ENCODE assay signal across 15 cellular contexts in the genomic region with DNA sequence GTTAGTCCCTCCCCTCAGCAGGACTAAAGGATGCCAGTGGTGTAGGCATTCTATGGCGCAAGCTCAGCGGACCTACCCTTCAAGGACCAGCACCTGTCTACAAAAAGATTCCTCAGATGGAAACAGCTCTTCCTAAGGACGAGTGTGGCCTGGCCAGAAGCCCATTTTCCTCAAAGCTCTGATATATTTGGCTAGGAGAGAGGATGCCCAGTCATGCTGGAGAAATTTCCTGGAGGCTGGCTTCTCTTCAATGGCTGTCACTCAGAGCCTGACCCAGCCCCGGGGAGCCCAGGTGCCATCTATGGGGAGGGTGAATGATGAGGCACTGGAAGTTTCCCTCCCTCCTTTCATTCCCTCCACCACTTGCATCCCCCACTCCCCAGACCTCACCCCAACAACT.
DNase-seq lines count a peak whose midpoint lies in the region; ATAC-seq, FAIRE-seq and TF ChIP-seq lines count a peak whose summit lies in the region.
"Had no signal": no experiment of that assay in that cellular context is flagged by ENCODE, and none has a peak within 500 bp of the region (broad histone marks: within the 10 kb centered on the region; RNA-seq: fewer than 3 reads in every experiment).

No MANE protein-coding gene starts in this region.

- peaks cover 10% of the 10 kb centered on the region for H3K4me1 ChIP-seq in right cardiac atrium (ENCODE audit: control insufficient read depth, insufficient read depth, low read length)
- H3K4me1 ChIP-seq: A549 had no signal

- no peak overlapping the region for H3K4me3 ChIP-seq in MG63
- H3K4me3 ChIP-seq in right cardiac atrium (ENCODE audit: low read length) = no peak overlapping the region
- H3K4me3 ChIP-seq: A549 had no signal

- no peak for TF ChIP-seq POLR2A in GM12891 (IDR thresholded peaks at IDR 0.05; ENCODE audit: low read depth, low read length)

- intact Hi-C loops in right cardiac atrium (cut with DNase I) = loop anchor here in 1 of 4 donors (10.0 kb wide), 1 partner anchor 50 kb away; no protein-coding TSS in a partner anchor

- H3K27me3 ChIP-seq in MG63 (no peaks in the 10 kb centered on the region), right cardiac atrium (ENCODE audit: control insufficient read depth, insufficient read depth) (no peaks in the 10 kb centered on the region)

- no peak for FAIRE-seq in GM12891 (lab: Jason Lieb, UNC)
- FAIRE-seq: A549, small intestine had no signal

- ATAC-seq in right cardiac atrium = peak; percentile 82 to 93
- ATAC-seq: A549, left lobe of liver, T-cell had no signal

- 67% methylated on average over 4 of the region's 4 CpGs for WGBS in right cardiac atrium

- no peaks in the 10 kb centered on the region for H3K36me3 ChIP-seq in MG63

- H3K27ac ChIP-seq in right cardiac atrium (ENCODE audit: low read length) = no peak overlapping the region
- H3K27ac ChIP-seq: A549 had no signal

- H3K9me3 ChIP-seq in MG63 (no peaks in the 10 kb centered on the region), right cardiac atrium (ENCODE audit: control insufficient read depth, low read length) (no peaks in the 10 kb centered on the region)
- H3K9me3 ChIP-seq: A549 had no signal

- DNase-seq in A172 (ENCODE audit: low spot score) = peak; percentile 80
- peak; percentile 46 for DNase-seq in MG63
- peak; percentile 34 for DNase-seq in cerebellum (ENCODE audit: low spot score)
- DNase-seq in right cardiac atrium = peak; percentile 66 to 75 (median 67)
- no peak for DNase-seq in DMS 273 (lab: John Stamatoyannopoulos, UW; ENCODE audit: unreplicated experiment)
- no peak for DNase-seq in stimulated activated naive CD4-positive, alpha-beta T cell (lab: John Stamatoyannopoulos, UW)
- no peak for DNase-seq in GM12891 (ENCODE audit: insufficient read length, low spot score)
- no peak for DNase-seq in T1000 (lab: John Stamatoyannopoulos, UW)
- DNase-seq: activated T-cell treated with anti-CD3 and anti-CD28 coated beads, Interleukin-2, amount 50 U/mL, for 1 hour; effector CD8-positive, alpha-beta T cell; NCI-H2081 treated with DMSO at 0.1 percent for 48 hours; small intestine; T-cell had no signal

TF ChIP-seq in GM12891, 5 proteins besides CTCF, POLR2A, EP300 and RAD21:
- TF ChIP-seq POLR2AphosphoS5 (IDR thresholded peaks at IDR 0.05; ENCODE audit: low read depth, low read length) (no peak), POU2F2 (IDR thresholded peaks at IDR 0.05; ENCODE audit: low read depth, low read length) (no peak), PAX5 (IDR thresholded peaks at IDR 0.05; ENCODE audit: insufficient read depth, low read length, severe bottlenecking) (no peak), TAF1 (IDR thresholded peaks at IDR 0.05; ENCODE audit: low read depth, low read length) (no peak), SPI1 (IDR thresholded peaks at IDR 0.05; ENCODE audit: low read depth, low read length) (no peak)

Comparison
In these comparisons a context has a peak if more than half of its experiments do, and no peak if none do; other contexts are left out.
1. DNase-seq: peak in A172 (single experiment), MG63 (single experiment), cerebellum (single experiment) and right cardiac atrium (3 of 3); none in DMS 273 (single experiment), stimulated activated naive CD4-positive, alpha-beta T cell (0 of 6), GM12891 (single experiment) and T1000 (single experiment).